Comparison of ENCODE assay signal across 1 cellular context in the genomic region with DNA sequence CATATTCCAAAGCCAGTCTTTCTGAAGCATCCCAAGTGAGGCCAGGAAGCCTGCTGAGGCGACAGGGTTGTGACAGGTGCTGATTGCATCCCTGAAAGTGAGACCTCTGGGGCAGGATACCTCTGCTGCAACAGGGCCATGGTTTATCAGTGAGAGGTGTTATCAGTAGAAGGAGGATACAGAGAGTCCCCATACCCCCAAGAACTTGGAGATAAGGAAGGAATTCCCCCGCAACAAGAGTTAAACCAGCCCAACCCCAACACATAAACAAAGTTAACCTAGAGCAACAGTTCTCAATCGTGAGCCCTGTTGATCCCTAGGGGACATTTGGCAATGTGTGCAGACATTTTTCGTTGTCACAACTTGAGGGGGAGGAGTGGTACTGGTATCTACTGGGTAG.
A peak's percentile ranks its signal among the peaks of the same experiment; 100 is the strongest.
TF ChIP-seq lines count a peak whose summit lies in the region.

No MANE protein-coding gene starts in this region.

TF ChIP-seq in HEK293, 187 proteins besides CTCF, POLR2A, EP300 and RAD21:
- no peak for TF ChIP-seq ZNF664 (tag by site-specific recombination; IDR thresholded peaks at IDR 0.05)
- peak; percentile 52 for TF ChIP-seq SCRT2 (tag by site-specific recombination; IDR thresholded peaks at IDR 0.05)
